In genomic region chr19:18408053-18408476, GRCh38 we compare ENCODE assay signal across 9 cellular contexts. TPM values are rescaled to one million over a fixed set of nuclear protein-coding genes. Genes with fewer than 3 reads are reported as not detected.
A peak's percentile ranks its signal among the peaks of the same experiment; 100 is the strongest.
DNase-seq lines count a peak whose midpoint lies in the region; ATAC-seq and TF ChIP-seq lines count a peak whose summit lies in the region.
"Had no signal": no experiment of that assay in that cellular context is flagged by ENCODE, and none has a peak within 500 bp of the region (broad histone marks: within the 10 kb centered on the region; RNA-seq: fewer than 3 reads in every experiment).

No MANE protein-coding gene starts in this region.

- ATAC-seq in GM21529 (IDR thresholded peaks at IDR 0.05; ENCODE audit: unreplicated experiment) (peak; percentile 55), GM18519 (IDR thresholded peaks at IDR 0.05; ENCODE audit: low FRiP score, unreplicated experiment) (no peak)

- no peaks in the 10 kb centered on the region for H3K36me3 Mint-ChIP-seq in endodermal cell (ENCODE audit: low read depth)

- no peaks in the 10 kb centered on the region for H3K4me1 ChIP-seq in endodermal cell (ENCODE audit: control insufficient read depth, insufficient read depth, low read length)

- DNase-seq in DMS53 (lab: John Stamatoyannopoulos, UW) (peak; percentile 68), DMS53 treated with DMSO at 0.1 percent for 48 hours (lab: John Stamatoyannopoulos, UW; ENCODE audit: unreplicated experiment) (no peak), NCI-H2107 (lab: John Stamatoyannopoulos, UW) (peak; percentile 34), endodermal cell (peak; percentile 90), retinal pigment epithelial cell (ENCODE audit: low read depth) (no peak), coronary artery (ENCODE audit: low spot score) (no peak)

- H3K27ac Mint-ChIP-seq in endodermal cell: no peak overlapping the region

- no peak overlapping the region for H3K27ac ChIP-seq in endodermal cell (ENCODE audit: low read depth, low read length)
- H3K27ac ChIP-seq in coronary artery: no peak overlapping the region

- H3K4me3 ChIP-seq in endodermal cell (ENCODE audit: low read length): no peak overlapping the region
- H3K4me3 ChIP-seq in retinal pigment epithelial cell (ENCODE audit: low read length): no peak overlapping the region
- H3K4me3 ChIP-seq in coronary artery: no peak overlapping the region

- no peaks in the 10 kb centered on the region for H3K36me3 ChIP-seq in endodermal cell (ENCODE audit: control insufficient read depth, insufficient read depth, low read length)

- no peak overlapping the region for H3K4me3 Mint-ChIP-seq in endodermal cell

- peak; percentile 79 for TF ChIP-seq CTCF in endodermal cell (conservative IDR thresholded peaks at IDR 0.05)
- TF ChIP-seq CTCF in retinal pigment epithelial cell (conservative IDR thresholded peaks at IDR 0.05; ENCODE audit: low read depth, low read length): peak; percentile 59
- TF ChIP-seq CTCF in coronary artery (IDR thresholded peaks at IDR 0.05): no peak

- no peaks in the 10 kb centered on the region for H3K9me3 Mint-ChIP-seq in endodermal cell

- H3K9me3 ChIP-seq in endodermal cell (ENCODE audit: control insufficient read depth, low read length): no peaks in the 10 kb centered on the region

- H3K9ac ChIP-seq in endodermal cell (ENCODE audit: extremely low read depth, low read length, poor library complexity, severe bottlenecking): no peak overlapping the region

- H3K27me3 Mint-ChIP-seq in endodermal cell (ENCODE audit: insufficient read depth): peaks cover 22% of the 10 kb centered on the region

- no peaks in the 10 kb centered on the region for H3K27me3 ChIP-seq in endodermal cell (ENCODE audit: control insufficient read depth, insufficient read depth, low read length, poor library complexity, severe bottlenecking)

- 76 to 78% methylated on average over 10 of the region's 10 CpGs for WGBS in endodermal cell (ENCODE audit: insufficient coverage in 1 of 2, insufficient read length in 1 of 2), 2 experiments

- H3K4me1 Mint-ChIP-seq in endodermal cell: no peaks in the 10 kb centered on the region

RNA-seq across cellular contexts. Expression of gene LRRC25, which starts 10.6 kb away (rescaled TPM):
- not detected for total RNA-seq in endodermal cell
- 0.21 TPM for polyA plus RNA-seq in endodermal cell (2013, experiment 1 of 2)
- 0.21 TPM for polyA plus RNA-seq in endodermal cell (2013, experiment 2 of 2)
- polyA plus RNA-seq: neural cell had no signal

RNA-seq across cellular contexts. Expression of gene SSBP4, which starts 11.1 kb away (rescaled TPM):
- 10 to 100 TPM; 35.9 to 43.5 TPM for total RNA-seq in endodermal cell
- 154 TPM for polyA plus RNA-seq in endodermal cell (2013, experiment 1 of 2)
- polyA plus RNA-seq in endodermal cell (2013, experiment 2 of 2): 157 TPM

RNA-seq across cellular contexts. Expression of gene GDF15, which starts 22.1 kb away (rescaled TPM):
- 1 to 10 TPM in 1 of 2 donors, under 1 TPM in 1; 0.90 to 2.2 TPM for total RNA-seq in endodermal cell
- polyA plus RNA-seq in endodermal cell (2013, experiment 1 of 2): 15.5 TPM
- 18.2 TPM for polyA plus RNA-seq in endodermal cell (2013, experiment 2 of 2)
- polyA plus RNA-seq: neural cell had no signal

RNA-seq across cellular contexts. Expression of gene ISYNA1, which starts 29.9 kb away (rescaled TPM):
- 100 to 1,000 TPM; 156 to 212 TPM for total RNA-seq in endodermal cell
- 502 TPM for polyA plus RNA-seq in endodermal cell (2013, experiment 1 of 2)
- polyA plus RNA-seq in endodermal cell (2013, experiment 2 of 2): 458 TPM

Comparison
In these comparisons a context has a peak if more than half of its experiments do, and no peak if none do; other contexts are left out.
1. DNase-seq: peak in DMS53 (single experiment), NCI-H2107 (single experiment) and endodermal cell (single experiment); none in DMS53 treated with DMSO at 0.1 percent for 48 hours (single experiment), retinal pigment epithelial cell (single experiment) and coronary artery (single experiment).